9 cellular contexts compared by ENCODE assay signal in genomic region chr13:97226013-97226412, GRCh38. TPM values are rescaled to one million over a fixed set of nuclear protein-coding genes. Genes with fewer than 3 reads are reported as not detected.
DNase-seq lines count a peak whose midpoint lies in the region; ATAC-seq and TF ChIP-seq lines count a peak whose summit lies in the region.
"Had no signal": no experiment of that assay in that cellular context is flagged by ENCODE, and none has a peak within 500 bp of the region (broad histone marks: within the 10 kb centered on the region; RNA-seq: fewer than 3 reads in every experiment).

No MANE protein-coding gene starts in this region.

- intact Hi-C loops in left lung (cut with DNase I) = loop anchor here in 1 of 2 donors (10.0 kb wide), 1 partner anchor 119 kb away; no protein-coding TSS in a partner anchor
- intact Hi-C loops in thyroid gland (cut with DNase I) = no loop called here

- peak overlapping the region; percentile 88 to 98 for H3K27ac ChIP-seq in left lung
- peak overlapping the region; percentile 97 to 100 (median 98) for H3K27ac ChIP-seq in thyroid gland
- H3K27ac ChIP-seq: C4-2B had no signal

- ATAC-seq in activated T-cell treated with anti-CD3 and anti-CD28 coated beads, Interleukin-2, amount 50 U/mL, for 4 hours = no peak
- ATAC-seq in left lung (no peak), HG03354 (IDR thresholded peaks at IDR 0.05; ENCODE audit: poor library complexity, severe bottlenecking, unreplicated experiment) (no peak)

- 48 to 52% methylated on average over 8 of the region's 8 CpGs for WGBS in thyroid gland, 2 donors

- H3K27ac Mint-ChIP-seq in activated naive CD8-positive, alpha-beta T cell treated with anti-CD3 and anti-CD28 coated beads for 36 hours = peak overlapping the region; percentile 85

- TF ChIP-seq CTCF in left lung (IDR thresholded peaks at IDR 0.05) (no peak), thyroid gland (IDR thresholded peaks at IDR 0.05) (no peak)

- H3K27me3 Mint-ChIP-seq in activated T-cell treated with anti-CD3 and anti-CD28 coated beads, Interleukin-2, amount 50 U/mL, for 4 hours (ENCODE audit: low read depth) = no peaks in the 10 kb centered on the region
- H3K27me3 Mint-ChIP-seq in activated naive CD8-positive, alpha-beta T cell treated with anti-CD3 and anti-CD28 coated beads for 36 hours = no peaks in the 10 kb centered on the region

- H3K9me3 Mint-ChIP-seq in activated T-cell treated with anti-CD3 and anti-CD28 coated beads, Interleukin-2, amount 50 U/mL, for 4 hours = no peaks in the 10 kb centered on the region
- H3K9me3 Mint-ChIP-seq in activated naive CD8-positive, alpha-beta T cell treated with anti-CD3 and anti-CD28 coated beads for 36 hours = no peaks in the 10 kb centered on the region

- H3K4me3 Mint-ChIP-seq in activated T-cell treated with anti-CD3 and anti-CD28 coated beads, Interleukin-2, amount 50 U/mL, for 4 hours = peak overlapping the region; percentile 87
- H3K4me3 Mint-ChIP-seq in activated naive CD8-positive, alpha-beta T cell treated with anti-CD3 and anti-CD28 coated beads for 36 hours = peak overlapping the region; percentile 86

- H3K27me3 ChIP-seq in left lung = no peaks in the 10 kb centered on the region
- H3K27me3 ChIP-seq in thyroid gland = no peaks in the 10 kb centered on the region

- peak overlapping the region in 1 of 2 donors; percentile 54 for H3K4me3 ChIP-seq in left lung
- H3K4me3 ChIP-seq in thyroid gland (replicated peaks in 1 of 3) = peak overlapping the region in 1 of 3 donors; percentile 17

- peaks cover 66% of the 10 kb centered on the region for H3K4me1 Mint-ChIP-seq in activated T-cell treated with anti-CD3 and anti-CD28 coated beads, Interleukin-2, amount 50 U/mL, for 4 hours (ENCODE audit: low read depth)
- H3K4me1 Mint-ChIP-seq in activated naive CD8-positive, alpha-beta T cell treated with anti-CD3 and anti-CD28 coated beads for 36 hours = peaks cover 41% of the 10 kb centered on the region

- no peaks in the 10 kb centered on the region for H3K9me3 ChIP-seq in left lung
- no peaks in the 10 kb centered on the region for H3K9me3 ChIP-seq in thyroid gland

- H3K36me3 ChIP-seq in left lung (no peaks in the 10 kb centered on the region), thyroid gland (no peaks in the 10 kb centered on the region)

- H3K4me1 ChIP-seq in left lung (peaks cover 23 to 79% of the 10 kb centered on the region in 2 donors), thyroid gland (peaks cover 34 to 53% of the 10 kb centered on the region in 2 donors)

- H3K36me3 Mint-ChIP-seq in activated T-cell treated with anti-CD3 and anti-CD28 coated beads, Interleukin-2, amount 50 U/mL, for 4 hours (ENCODE audit: insufficient read depth) = peaks cover 8% of the 10 kb centered on the region
- peaks cover 8% of the 10 kb centered on the region for H3K36me3 Mint-ChIP-seq in activated naive CD8-positive, alpha-beta T cell treated with anti-CD3 and anti-CD28 coated beads for 36 hours

- no peak for DNase-seq in activated T-cell treated with anti-CD3 and anti-CD28 coated beads, Interleukin-2, amount 50 U/mL, for 4 hours
- DNase-seq in activated T-cell treated with anti-CD3 and anti-CD28 coated beads, Interleukin-2, amount 50 U/mL, for 1 hour = no peak
- DNase-seq in activated naive CD8-positive, alpha-beta T cell treated with anti-CD3 and anti-CD28 coated beads for 36 hours = no peak
- DNase-seq in left lung (no peak), thyroid gland (peak; percentile 8 to 21), T1000 (lab: John Stamatoyannopoulos, UW) (no peak), NCI-H128 (lab: John Stamatoyannopoulos, UW; ENCODE audit: unreplicated experiment) (no peak)

- peak in 1 of 2 donors; percentile 6 for TF ChIP-seq POLR2A in thyroid gland (IDR thresholded peaks at IDR 0.05)

RNA-seq across cellular contexts. Expression of gene MBNL2, which starts 3.9 kb away (rescaled TPM):
- total RNA-seq in activated T-cell treated with anti-CD3 and anti-CD28 coated beads, Interleukin-2, amount 50 U/mL, for 4 hours = 10 to 100 TPM; 10.3 to 11.7 (median 11.4) TPM
- total RNA-seq in activated naive CD8-positive, alpha-beta T cell treated with anti-CD3 and anti-CD28 coated beads for 36 hours = 10 to 100 TPM; 12.5 to 13.6 TPM
- total RNA-seq in left lung = 10 to 100 TPM; 75.9 to 86.3 TPM
- 10 to 100 TPM; 93.4 to 99.9 (median 98.3) TPM for total RNA-seq in thyroid gland

Comparison
In these comparisons a context has a peak if more than half of its experiments do, and no peak if none do; other contexts are left out.
1. DNase-seq: peak in thyroid gland (2 of 2); none in activated T-cell treated with anti-CD3 and anti-CD28 coated beads, Interleukin-2, amount 50 U/mL, for 4 hours (single experiment), activated T-cell treated with anti-CD3 and anti-CD28 coated beads, Interleukin-2, amount 50 U/mL, for 1 hour (single experiment), activated naive CD8-positive, alpha-beta T cell treated with anti-CD3 and anti-CD28 coated beads for 36 hours (single experiment), left lung (0 of 2), T1000 (single experiment) and NCI-H128 (single experiment).
2. RNA of gene MBNL2, which starts 3.9 kb away (total RNA-seq): 93.4 to 99.9 TPM in thyroid gland and 75.9 to 86.3 TPM in left lung; 12.5 to 13.6 TPM in activated naive CD8-positive, alpha-beta T cell treated with anti-CD3 and anti-CD28 coated beads for 36 hours and 10.3 to 11.7 TPM in activated T-cell treated with anti-CD3 and anti-CD28 coated beads, Interleukin-2, amount 50 U/mL, for 4 hours; every median in the first group is over 4 times any median in the second.